1 cellular context compared by ENCODE assay signal in the genomic region with DNA sequence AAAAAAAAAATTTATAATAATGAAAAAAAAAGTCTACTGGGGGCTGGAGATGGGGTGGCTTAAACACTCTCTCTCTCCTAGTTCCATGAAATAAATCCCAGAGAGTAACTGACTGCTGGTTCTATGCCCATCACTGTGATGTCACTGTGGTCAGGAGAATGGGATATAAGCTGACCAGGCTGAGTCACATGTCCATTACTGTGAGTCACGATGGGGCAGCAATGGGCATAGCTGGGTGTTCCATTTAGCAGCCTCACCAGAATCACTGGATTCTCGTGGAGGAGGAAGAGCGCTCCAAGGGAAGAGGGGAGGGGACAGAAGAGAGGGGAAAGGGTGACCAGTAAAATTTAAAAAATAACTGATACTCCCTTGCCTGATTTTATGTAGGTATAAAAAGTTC.
TF ChIP-seq lines count a peak whose summit lies in the region.

No MANE protein-coding gene starts in this region.

TF ChIP-seq in A549, 52 proteins besides CTCF, POLR2A, EP300 and RAD21 (continued from another document):
- TF ChIP-seq TFCP2L1 (CRISPR knock-in tag; IDR thresholded peaks at IDR 0.05): no peak
- TF ChIP-seq FOSL2 (IDR thresholded peaks at IDR 0.05): no peak
- peak; percentile 88 for TF ChIP-seq FOSL2 (CRISPR knock-in tag; IDR thresholded peaks at IDR 0.05)
- TF ChIP-seq CEBPB (IDR thresholded peaks at IDR 0.05): no peak
- no peak for TF ChIP-seq MYC (IDR thresholded peaks at IDR 0.05; ENCODE audit: borderline replicate concordance, low read length)
- no peak for TF ChIP-seq SREBF2 (IDR thresholded peaks at IDR 0.05)
- no peak for TF ChIP-seq ESRRA (IDR thresholded peaks at IDR 0.05; ENCODE audit: borderline replicate concordance, low read length)
- no peak for TF ChIP-seq SMC3 (IDR thresholded peaks at IDR 0.05)
- no peak for TF ChIP-seq FOXS1 (CRISPR knock-in tag; IDR thresholded peaks at IDR 0.05)
